ENCODE assay signal across 18 cellular contexts in the genomic region with DNA sequence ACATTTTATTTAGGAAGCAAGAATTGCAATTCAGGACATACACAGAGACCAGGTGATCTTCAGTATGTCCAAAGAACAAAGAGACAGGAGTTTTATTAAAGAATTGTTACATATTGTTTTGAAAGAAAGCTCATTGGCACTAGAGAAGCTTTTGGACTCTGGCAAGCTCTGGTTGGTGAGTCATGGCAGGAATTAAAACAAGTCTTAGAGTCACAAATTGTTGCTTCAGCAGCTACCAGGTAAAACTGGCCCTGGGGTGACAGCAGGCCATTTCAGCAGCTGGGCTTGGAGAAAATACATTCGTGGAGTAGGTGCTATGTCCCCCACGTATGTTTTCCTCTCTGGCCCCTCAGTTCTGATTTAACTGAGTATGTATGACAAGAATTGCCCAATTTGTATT. TPM values are rescaled to one million over a fixed set of nuclear protein-coding genes. Genes with fewer than 3 reads are reported as not detected.
DNase-seq lines count a peak whose midpoint lies in the region; TF ChIP-seq lines count a peak whose summit lies in the region.
"Had no signal": no experiment of that assay in that cellular context is flagged by ENCODE, and none has a peak within 500 bp of the region (broad histone marks: within the 10 kb centered on the region; RNA-seq: fewer than 3 reads in every experiment).

No MANE protein-coding gene starts in this region.

- H3K27me3 Mint-ChIP-seq in nephron progenitor cell (ENCODE audit: low read depth, poor library complexity): peaks cover 3% of the 10 kb centered on the region

- H3K27ac Mint-ChIP-seq in nephron progenitor cell: no peak overlapping the region

- H3K36me3 Mint-ChIP-seq in nephron progenitor cell (ENCODE audit: low read depth): peaks cover 11% of the 10 kb centered on the region

- peak; percentile 32 for DNase-seq in LoVo (ENCODE audit: low spot score)
- peak; percentile 54 for DNase-seq in astrocyte of the hippocampus (ENCODE audit: low read depth, low spot score)
- DNase-seq in fibroblast of mammary gland (ENCODE audit: low read depth): peak; percentile 35
- DNase-seq in renal cortical epithelial cell (ENCODE audit: low read depth): peak; percentile 81
- no peak for DNase-seq in NCI-H524 (lab: John Stamatoyannopoulos, UW)
- no peak for DNase-seq in nephron progenitor cell
- no peak for DNase-seq in HT-29 (ENCODE audit: low spot score)
- DNase-seq: DMS153, HCEC 1CT, NCI-H1092, NCI-H146, NCI-H2081 treated with DMSO at 0.1 percent for 48 hours, NCI-H510A treated with DMSO at 0.1 percent for 48 hours, Peyer's patch, Right ventricle myocardium superior had no signal

- TF ChIP-seq CTCF in fibroblast of mammary gland (conservative IDR thresholded peaks at IDR 0.05; ENCODE audit: control insufficient read depth, insufficient read depth, low read depth, low read length) (no peak), nephron progenitor cell (IDR thresholded peaks at IDR 0.05) (no peak)

- H3K4me3 Mint-ChIP-seq in nephron progenitor cell: no peak overlapping the region
- H3K4me3 Mint-ChIP-seq: CD14-positive monocyte had no signal

- H3K9me3 Mint-ChIP-seq in nephron progenitor cell: peaks cover 24% of the 10 kb centered on the region

- peaks cover 12% of the 10 kb centered on the region for H3K4me1 Mint-ChIP-seq in nephron progenitor cell

- H3K4me3 ChIP-seq in fibroblast of mammary gland (ENCODE audit: control insufficient read depth, low read depth, low read length): no peak overlapping the region
- H3K4me3 ChIP-seq: K562, Peyer's patch, SK-N-MC had no signal

RNA-seq across cellular contexts. Expression of a gene that starts 58.8 kb away (rescaled TPM):
- total RNA-seq in renal cortical epithelial cell: 10.8 and 24.8 TPM in 2 replicates
- total RNA-seq in HT-29 (2014; rRNA removed; shearing (Covaris generic)): 10.1 and 10.8 TPM in 2 replicates

Comparison
In these comparisons a context has a peak if more than half of its experiments do, and no peak if none do; other contexts are left out.
1. DNase-seq: peak in LoVo (single experiment), astrocyte of the hippocampus (single experiment), fibroblast of mammary gland (single experiment) and renal cortical epithelial cell (single experiment); none in NCI-H524 (0 of 2), nephron progenitor cell (single experiment) and HT-29 (single experiment).